9 cellular contexts compared by ENCODE assay signal in genomic region chr1:11272544-11272841, GRCh38. TPM values are rescaled to one million over a fixed set of nuclear protein-coding genes. Genes with fewer than 3 reads are reported as not detected.
A peak's percentile ranks its signal among the peaks of the same experiment; 100 is the strongest.
DNase-seq lines count a peak whose midpoint lies in the region; ATAC-seq, FAIRE-seq and TF ChIP-seq lines count a peak whose summit lies in the region.
"Had no signal": no experiment of that assay in that cellular context is flagged by ENCODE, and none has a peak within 500 bp of the region (broad histone marks: within the 10 kb centered on the region; RNA-seq: fewer than 3 reads in every experiment).

No MANE protein-coding gene starts in this region.

- CTCF ChIA-PET in activated CD4-positive, alpha-beta memory T cell treated with anti-CD3 and anti-CD28 coated beads for 36 hours (lab: Charles Lee): interaction anchor here (0.6 to 0.8 kb wide), 2 partner anchors 9 to 86 kb away, joined by 3 read pairs; no protein-coding TSS in a partner anchor

- H3K27ac ChIP-seq in iPS-18a (ENCODE audit: low read length): no peak overlapping the region
- H3K27ac ChIP-seq in stomach: peak overlapping the region in 4 of 5 donors; percentile 41 to 95 (median 74)
- peak overlapping the region in 1 of 2 donors; percentile 40 for H3K27ac ChIP-seq in small intestine (ENCODE audit: low read depth in 1 of 2, low read length in 1 of 2)

- H3K36me3 ChIP-seq in iPS-18a (ENCODE audit: control insufficient read depth, low read depth, low read length): no peaks in the 10 kb centered on the region
- peaks cover 0 to 12% (median 5%) of the 10 kb centered on the region in 4 donors for H3K36me3 ChIP-seq in stomach
- no peaks in the 10 kb centered on the region for H3K36me3 ChIP-seq in small intestine (ENCODE audit: control insufficient read depth in 2 of 2, insufficient read depth in 2 of 2, low read length in 2 of 2)

- POLR2A ChIA-PET in activated CD4-positive, alpha-beta memory T cell treated with anti-CD3 and anti-CD28 coated beads for 36 hours (lab: Charles Lee): interaction anchor here (3.1 kb wide), 1 partner anchor 10 kb away, joined by 23 read pairs; the partner anchor contains the start of gene MTOR

- H3K4me1 ChIP-seq in iPS-18a (ENCODE audit: control insufficient read depth, low read depth, low read length): peaks cover 6% of the 10 kb centered on the region
- peaks cover 25 to 45% (median 38%) of the 10 kb centered on the region in 4 donors for H3K4me1 ChIP-seq in stomach
- peaks cover 0 to 5% of the 10 kb centered on the region in 2 donors for H3K4me1 ChIP-seq in small intestine (ENCODE audit: control insufficient read depth in 2 of 2, insufficient read depth in 1 of 2, low read depth in 1 of 2, low read length in 1 of 2)

- TF ChIP-seq POLR2A in stomach (IDR thresholded peaks at IDR 0.05): no peak

- H3K9me3 Mint-ChIP-seq in T-helper 1 cell treated with Interleukin-12 subunit alpha and Interleukin-12 subunit beta and Interleukin-4 antibody, amounts not matched to agents 30 μg/mL and 1 μg/mL, for 36 hours: no peaks in the 10 kb centered on the region
- H3K9me3 Mint-ChIP-seq in activated CD4-positive, alpha-beta memory T cell treated with anti-CD3 and anti-CD28 coated beads for 36 hours: no peaks in the 10 kb centered on the region

- ATAC-seq in GM19035 (IDR thresholded peaks at IDR 0.05; ENCODE audit: unreplicated experiment) (no peak), GM21723 (IDR thresholded peaks at IDR 0.05; ENCODE audit: unreplicated experiment) (no peak)

- no peak overlapping the region for H3K9ac ChIP-seq in iPS-18a (ENCODE audit: low read length)

- TF ChIP-seq CTCF in stomach (IDR thresholded peaks at IDR 0.05): no peak

- H3K4me3 ChIP-seq in iPS-18a (ENCODE audit: low read length) (peak overlapping the region; percentile 51), stomach (peak overlapping the region; percentile 30 to 85 (median 80)), small intestine (ENCODE audit: low read depth in 1 of 2, low read length in 2 of 2) (no peak overlapping the region)

- no peaks in the 10 kb centered on the region for H3K27me3 Mint-ChIP-seq in T-helper 1 cell treated with Interleukin-12 subunit alpha and Interleukin-12 subunit beta and Interleukin-4 antibody, amounts not matched to agents 30 μg/mL and 1 μg/mL, for 36 hours (ENCODE audit: low read depth)
- H3K27me3 Mint-ChIP-seq in activated CD4-positive, alpha-beta memory T cell treated with anti-CD3 and anti-CD28 coated beads for 36 hours: no peaks in the 10 kb centered on the region

- no peak for FAIRE-seq in small intestine (lab: Jason Lieb, UNC)
- FAIRE-seq: H54 had no signal

- TF ChIP-seq EP300 in stomach (IDR thresholded peaks at IDR 0.05): no peak

- 8 to 11% (median 11%) methylated on average over 9 of the region's 9 CpGs for WGBS in stomach, 5 donors
- WGBS in small intestine, 3 donors: 9 to 14% (median 12%) methylated on average over 9 of the region's 9 CpGs

- peak overlapping the region; percentile 57 for H3K27ac Mint-ChIP-seq in T-helper 1 cell treated with Interleukin-12 subunit alpha and Interleukin-12 subunit beta and Interleukin-4 antibody, amounts not matched to agents 30 μg/mL and 1 μg/mL, for 36 hours
- no peak overlapping the region for H3K27ac Mint-ChIP-seq in activated CD4-positive, alpha-beta memory T cell treated with anti-CD3 and anti-CD28 coated beads for 36 hours

- peak overlapping the region; percentile 64 for H3K4me3 Mint-ChIP-seq in T-helper 1 cell treated with Interleukin-12 subunit alpha and Interleukin-12 subunit beta and Interleukin-4 antibody, amounts not matched to agents 30 μg/mL and 1 μg/mL, for 36 hours
- peak overlapping the region; percentile 4 for H3K4me3 Mint-ChIP-seq in activated CD4-positive, alpha-beta memory T cell treated with anti-CD3 and anti-CD28 coated beads for 36 hours

- intact Hi-C loops in activated CD4-positive, alpha-beta memory T cell treated with anti-CD3 and anti-CD28 coated beads for 36 hours (cut with micrococcal nuclease): loop anchor here (5.0 kb wide), 1 partner anchor 635 kb away; no protein-coding TSS in a partner anchor
- intact Hi-C loops in stomach (cut with DNase I; ENCODE audit: low total_unique reads): no loop called here

- peaks cover 14% of the 10 kb centered on the region for H3K36me3 Mint-ChIP-seq in T-helper 1 cell treated with Interleukin-12 subunit alpha and Interleukin-12 subunit beta and Interleukin-4 antibody, amounts not matched to agents 30 μg/mL and 1 μg/mL, for 36 hours (ENCODE audit: low read depth)
- peaks cover 17% of the 10 kb centered on the region for H3K36me3 Mint-ChIP-seq in activated CD4-positive, alpha-beta memory T cell treated with anti-CD3 and anti-CD28 coated beads for 36 hours

- H3K9me3 ChIP-seq in iPS-18a (ENCODE audit: control insufficient read depth, low read depth, low read length) (no peaks in the 10 kb centered on the region), stomach (no peaks in the 10 kb centered on the region), small intestine (ENCODE audit: control insufficient read depth, low read depth) (no peaks in the 10 kb centered on the region)

- no peaks in the 10 kb centered on the region for H3K27me3 ChIP-seq in iPS-18a (ENCODE audit: control insufficient read depth, insufficient read depth, low read length)
- no peaks in the 10 kb centered on the region for H3K27me3 ChIP-seq in stomach
- H3K27me3 ChIP-seq in small intestine (ENCODE audit: control insufficient read depth in 2 of 2, insufficient read depth in 2 of 2, low read length in 2 of 2): no peaks in the 10 kb centered on the region

- DNase-seq in T-helper 1 cell: no peak
- no peak for DNase-seq in activated CD4-positive, alpha-beta memory T cell treated with anti-CD3 and anti-CD28 coated beads for 36 hours
- DNase-seq in stomach: no peak
- no peak for DNase-seq in small intestine

- peaks cover 20% of the 10 kb centered on the region for H3K4me1 Mint-ChIP-seq in T-helper 1 cell treated with Interleukin-12 subunit alpha and Interleukin-12 subunit beta and Interleukin-4 antibody, amounts not matched to agents 30 μg/mL and 1 μg/mL, for 36 hours (ENCODE audit: low read depth)
- H3K4me1 Mint-ChIP-seq in activated CD4-positive, alpha-beta memory T cell treated with anti-CD3 and anti-CD28 coated beads for 36 hours (ENCODE audit: low read depth): peaks cover 27% of the 10 kb centered on the region

RNA-seq across cellular contexts. Expression of gene UBIAD1, which starts 0.5 kb away (rescaled TPM):
- total RNA-seq in activated CD4-positive, alpha-beta memory T cell treated with anti-CD3 and anti-CD28 coated beads for 36 hours: 10 to 100 TPM; 21.4 to 22.4 TPM
- total RNA-seq in stomach: 10 to 100 TPM in 2 of 5 donors, 1 to 10 TPM in 3; 2.2 to 33.8 (median 7.5) TPM
- polyA plus RNA-seq in stomach (1 to 10 TPM; 3.5 to 5.4 (median 4.6) TPM), small intestine (10 to 100 TPM in 1 of 3 donors, 1 to 10 TPM in 2; 3.2 to 10.7 (median 3.8) TPM)

RNA-seq across cellular contexts. Expression of gene MTOR, which starts 10.1 kb away (rescaled TPM):
- total RNA-seq in activated CD4-positive, alpha-beta memory T cell treated with anti-CD3 and anti-CD28 coated beads for 36 hours: 10 to 100 TPM; 35.8 to 39.4 TPM
- 10 to 100 TPM; 27.4 to 42.4 (median 35.2) TPM for total RNA-seq in stomach
- 10 to 100 TPM in 1 of 3 donors, 1 to 10 TPM in 2; 6.3 to 15.7 (median 8.7) TPM for polyA plus RNA-seq in stomach
- polyA plus RNA-seq in small intestine: 10 to 100 TPM; 11.3 to 20.0 (median 15.4) TPM

Comparison
In these comparisons a context has a peak if more than half of its experiments do, and no peak if none do; other contexts are left out.
1. H3K4me3 ChIP-seq: peak in iPS-18a (single experiment) and stomach (4 of 4); none in small intestine (0 of 2).